1 cellular context compared by ENCODE assay signal in the genomic region with DNA sequence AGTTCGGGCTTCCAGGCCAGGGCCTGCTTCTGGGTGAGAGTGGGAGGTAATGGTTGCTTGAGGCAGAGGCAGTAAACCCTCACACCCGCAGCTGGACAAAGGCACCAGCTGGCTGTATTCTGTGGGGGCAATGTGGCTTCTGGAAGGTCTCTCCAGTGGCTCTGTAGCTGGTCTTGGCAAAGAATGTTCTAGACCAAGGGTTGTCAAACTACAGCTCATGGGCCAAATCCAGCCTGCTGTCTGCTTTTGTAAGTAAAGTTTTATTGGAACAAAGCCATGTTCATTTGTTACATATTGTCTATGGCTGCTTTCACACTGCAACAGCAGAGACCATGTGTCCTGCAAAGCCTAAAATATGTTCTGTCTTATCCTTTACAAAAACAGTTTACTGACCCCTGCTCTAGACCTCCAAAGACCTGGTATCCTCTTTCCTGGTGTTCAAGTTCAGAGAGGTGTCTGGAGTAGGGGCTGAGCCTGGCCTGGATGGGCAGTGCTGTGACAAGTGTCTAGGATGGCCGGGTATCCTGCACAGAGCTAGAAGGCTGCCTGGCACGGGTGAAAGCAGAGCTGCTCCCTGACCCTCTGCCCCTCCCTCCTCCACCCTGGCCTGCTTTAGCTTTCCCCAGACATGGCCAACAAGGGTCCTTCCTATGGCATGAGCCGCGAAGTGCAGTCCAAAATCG.
TF ChIP-seq lines count a peak whose summit lies in the region.

No MANE protein-coding gene starts in this region.

TF ChIP-seq in K562, 482 proteins besides CTCF, POLR2A, EP300 and RAD21:
- TF ChIP-seq, protein P1, sequence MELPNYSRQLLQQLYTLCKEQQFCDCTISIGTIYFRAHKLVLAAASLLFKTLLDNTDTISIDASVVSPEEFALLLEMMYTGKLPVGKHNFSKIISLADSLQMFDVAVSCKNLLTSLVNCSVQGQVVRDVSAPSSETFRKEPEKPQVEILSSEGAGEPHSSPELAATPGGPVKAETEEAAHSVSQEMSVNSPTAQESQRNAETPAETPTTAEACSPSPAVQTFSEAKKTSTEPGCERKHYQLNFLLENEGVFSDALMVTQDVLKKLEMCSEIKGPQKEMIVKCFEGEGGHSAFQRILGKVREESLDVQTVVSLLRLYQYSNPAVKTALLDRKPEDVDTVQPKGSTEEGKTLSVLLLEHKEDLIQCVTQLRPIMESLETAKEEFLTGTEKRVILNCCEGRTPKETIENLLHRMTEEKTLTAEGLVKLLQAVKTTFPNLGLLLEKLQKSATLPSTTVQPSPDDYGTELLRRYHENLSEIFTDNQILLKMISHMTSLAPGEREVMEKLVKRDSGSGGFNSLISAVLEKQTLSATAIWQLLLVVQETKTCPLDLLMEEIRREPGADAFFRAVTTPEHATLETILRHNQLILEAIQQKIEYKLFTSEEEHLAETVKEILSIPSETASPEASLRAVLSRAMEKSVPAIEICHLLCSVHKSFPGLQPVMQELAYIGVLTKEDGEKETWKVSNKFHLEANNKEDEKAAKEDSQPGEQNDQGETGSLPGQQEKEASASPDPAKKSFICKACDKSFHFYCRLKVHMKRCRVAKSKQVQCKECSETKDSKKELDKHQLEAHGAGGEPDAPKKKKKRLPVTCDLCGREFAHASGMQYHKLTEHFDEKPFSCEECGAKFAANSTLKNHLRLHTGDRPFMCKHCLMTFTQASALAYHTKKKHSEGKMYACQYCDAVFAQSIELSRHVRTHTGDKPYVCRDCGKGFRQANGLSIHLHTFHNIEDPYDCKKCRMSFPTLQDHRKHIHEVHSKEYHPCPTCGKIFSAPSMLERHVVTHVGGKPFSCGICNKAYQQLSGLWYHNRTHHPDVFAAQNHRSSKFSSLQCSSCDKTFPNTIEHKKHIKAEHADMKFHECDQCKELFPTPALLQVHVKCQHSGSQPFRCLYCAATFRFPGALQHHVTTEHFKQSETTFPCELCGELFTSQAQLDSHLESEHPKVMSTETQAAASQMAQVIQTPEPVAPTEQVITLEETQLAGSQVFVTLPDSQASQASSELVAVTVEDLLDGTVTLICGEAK (IDR thresholded peaks at IDR 0.05) = peak; percentile 86
- TF ChIP-seq, protein P1 (CRISPR knock-in tag; IDR thresholded peaks at IDR 0.05) = peak; percentile 56; the same call in 1 of the 2 replicates
- no peak for TF ChIP-seq POLR2G (IDR thresholded peaks at IDR 0.05; ENCODE audit: low read depth, low read length)
TF ChIP-seq in K562: peak in this region for 1.
